In genomic region chr16:24635900-24636610, GRCh38 we compare ENCODE assay signal across 8 cellular contexts.
DNase-seq lines count a peak whose midpoint lies in the region; ATAC-seq and TF ChIP-seq lines count a peak whose summit lies in the region.

No MANE protein-coding gene starts in this region.

- CTCF ChIA-PET in BJ (lab: Yijun Ruan, JAX) = no interaction called here
- CTCF ChIA-PET in T-cell (lab: Charles Lee) = no interaction called here

- no peaks in the 10 kb centered on the region for H3K9me3 Mint-ChIP-seq in T-cell

- no peak for ATAC-seq in T-cell (replicated peaks in 1 of 4)

- H3K27me3 ChIP-seq in BJ (ENCODE audit: control insufficient read depth, insufficient read depth, low read length) = no peaks in the 10 kb centered on the region

- in situ Hi-C loops in KBM-7 (cut with MboI; ENCODE audit: low pct_unique_long_range_greater_than_20kb, low sequenced_read_pairs) = no loop called here

- H3K36me3 Mint-ChIP-seq in T-cell = no peaks in the 10 kb centered on the region

- no peak overlapping the region for H3K4me3 ChIP-seq in BJ (ENCODE audit: low read depth, low read length)

- no peaks in the 10 kb centered on the region for H3K36me3 ChIP-seq in BJ (ENCODE audit: control insufficient read depth, insufficient read depth, low read length)

- no peak overlapping the region for H3K4me3 Mint-ChIP-seq in T-cell

- no peak for TF ChIP-seq CTCF in BJ (IDR thresholded peaks at IDR 0.05; ENCODE audit: insufficient read depth, low read depth, low read length)

- POLR2A ChIA-PET in BJ (lab: Charles Lee) = interaction anchor here (0.7 kb wide), 1 partner anchor 304 kb away, joined by 3 read pairs; no protein-coding TSS in a partner anchor
- POLR2A ChIA-PET in T-cell (lab: Charles Lee) = interaction anchor here in 1 of 2 donors (0.6 kb wide), 1 partner anchor 41 kb away, joined by 3 read pairs; no protein-coding TSS in a partner anchor

- peak; percentile 75 for DNase-seq in BJ (ENCODE audit: low read depth)
- peak; percentile 89 for DNase-seq in NCI-H2171 (lab: John Stamatoyannopoulos, UW)
- peak; percentile 83 for DNase-seq in dermis blood vessel endothelial cell
- peak; percentile 93 for DNase-seq in mucosa of gallbladder (ENCODE audit: low spot score)
- no peak for DNase-seq in KBM-7
- DNase-seq in NOMO-1 treated with dmso at 0.1 percent for 144 hours (lab: John Stamatoyannopoulos, UW; ENCODE audit: unreplicated experiment) = no peak
- no peak for DNase-seq in T-cell
- no peak for DNase-seq in KG1 (lab: John Stamatoyannopoulos, UW)

- peaks cover 15 to 22% of the 10 kb centered on the region in 2 donors for H3K27me3 Mint-ChIP-seq in T-cell

- no peaks in the 10 kb centered on the region for H3K4me1 Mint-ChIP-seq in T-cell

- no peak overlapping the region for H3K27ac Mint-ChIP-seq in T-cell

Comparison
In these comparisons a context has a peak if more than half of its experiments do, and no peak if none do; other contexts are left out.
1. DNase-seq: peak in BJ (single experiment), NCI-H2171 (single experiment), dermis blood vessel endothelial cell (single experiment) and mucosa of gallbladder (single experiment); none in KBM-7 (single experiment), NOMO-1 treated with dmso at 0.1 percent for 144 hours (single experiment), T-cell (0 of 34) and KG1 (single experiment).